16 cellular contexts compared by ENCODE assay signal in the genomic region with DNA sequence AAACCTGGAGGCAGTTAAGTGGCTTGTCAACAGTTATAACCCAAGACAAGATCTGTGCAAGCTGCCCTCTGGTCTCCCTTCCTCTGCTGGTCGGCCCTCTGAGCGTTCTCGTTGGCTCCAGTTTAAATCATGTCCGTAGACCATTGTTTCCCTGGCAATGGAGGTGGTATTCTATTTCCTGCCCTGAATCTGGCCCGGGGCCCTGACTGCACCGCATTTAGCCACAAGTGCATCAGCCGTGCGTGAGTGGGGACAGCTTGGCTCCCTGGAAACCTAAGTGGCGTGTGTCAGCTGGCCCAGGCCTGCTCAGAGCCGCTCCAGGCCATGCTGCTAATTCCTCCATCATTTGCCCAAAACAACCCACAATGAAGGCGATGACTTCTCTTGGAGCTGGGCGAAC. TPM values are rescaled to one million over a fixed set of nuclear protein-coding genes. Genes with fewer than 3 reads are reported as not detected.
DNase-seq lines count a peak whose midpoint lies in the region; ATAC-seq and TF ChIP-seq lines count a peak whose summit lies in the region.
"Had no signal": no experiment of that assay in that cellular context is flagged by ENCODE, and none has a peak within 500 bp of the region (broad histone marks: within the 10 kb centered on the region; RNA-seq: fewer than 3 reads in every experiment).

No MANE protein-coding gene starts in this region.

- TF ChIP-seq CTCF in Calu3 (IDR thresholded peaks at IDR 0.05; ENCODE audit: unreplicated experiment) (no peak), omental fat pad (IDR thresholded peaks at IDR 0.05) (no peak)

- no peak overlapping the region for H3K4me3 Mint-ChIP-seq in Calu3 (ENCODE audit: low read depth, unreplicated experiment)
- H3K4me3 Mint-ChIP-seq: CD4-positive, alpha-beta memory T cell; T-helper 17 cell had no signal

- ATAC-seq in GM19324 (IDR thresholded peaks at IDR 0.05; ENCODE audit: low FRiP score, unreplicated experiment) (no peak), HG03432 (IDR thresholded peaks at IDR 0.05; ENCODE audit: unreplicated experiment) (no peak), omental fat pad (ENCODE audit: low FRiP score) (no peak)
- ATAC-seq: right lobe of liver, T-helper 17 cell had no signal

- peaks cover 35% of the 10 kb centered on the region for H3K27me3 Mint-ChIP-seq in Calu3 (ENCODE audit: unreplicated experiment)

- H3K27ac Mint-ChIP-seq in Calu3 (ENCODE audit: unreplicated experiment) = no peak overlapping the region
- H3K27ac Mint-ChIP-seq: CD4-positive, alpha-beta memory T cell; T-helper 17 cell had no signal

- intact Hi-C loops in posterior cingulate gyrus (cut with DNase I) = no loop called here
- intact Hi-C loops in Calu3 (cut with micrococcal nuclease; ENCODE audit: unreplicated experiment) = no loop called here

- H3K36me3 Mint-ChIP-seq in Calu3 (ENCODE audit: insufficient read depth, unreplicated experiment) = no peaks in the 10 kb centered on the region
- H3K36me3 Mint-ChIP-seq: CD4-positive, alpha-beta memory T cell had no signal

- no peaks in the 10 kb centered on the region for H3K4me1 Mint-ChIP-seq in Calu3 (ENCODE audit: low read depth, unreplicated experiment)
- H3K4me1 Mint-ChIP-seq: CD4-positive, alpha-beta memory T cell had no signal

- H3K9me3 Mint-ChIP-seq in Calu3 (ENCODE audit: low read depth, unreplicated experiment) = no peaks in the 10 kb centered on the region
- H3K9me3 Mint-ChIP-seq: CD4-positive, alpha-beta memory T cell had no signal

- DNase-seq in M059J (ENCODE audit: low read depth) = peak; percentile 51
- DNase-seq in NCI-H524 (lab: John Stamatoyannopoulos, UW) = peak; percentile 48 to 73
- DNase-seq in globus pallidus (ENCODE audit: low spot score) = peak; percentile 11
- peak in 7 of 10 donors; percentile 22 to 88 (median 51) for DNase-seq in posterior cingulate gyrus
- DNase-seq in Calu3 = no peak
- no peak for DNase-seq in omental fat pad (ENCODE audit: low spot score)
- DNase-seq: activated CD4-positive, alpha-beta T cell treated with anti-CD3 and anti-CD28 coated beads, Interleukin-2, amount 50 U/mL, for 1 hour; activated gamma-delta T cell treated with Interleukin-2 at 50 U/mL for 16 hours; CD4-positive, alpha-beta memory T cell; central memory CD4-positive, alpha-beta T cell; erythroblast; MV-4-11; right lobe of liver; T-helper 17 cell had no signal

- CTCF ChIA-PET in Calu3 (lab: Charles Lee) = no interaction called here

- BruUV-seq in Calu3 (replicated peaks; lab: Mats Ljungman, UMichigan) = no TSS peak

RNA-seq across cellular contexts. Expression of a gene that starts 15.0 kb away (rescaled TPM):
- 0.32 TPM in 1 of 2 replicates, not detected in the other for total RNA-seq in M059J (2014; rRNA removed; shearing (Covaris generic))
- 0.80 and 1.4 TPM in 2 replicates for total RNA-seq in Calu3 (2022)
- under 1 TPM in 2 of 4 donors, not detected in 2; 0.38 to 0.48 TPM for total RNA-seq in omental fat pad
- total RNA-seq: T-helper 17 cell had no signal

Comparison
In these comparisons a context has a peak if more than half of its experiments do, and no peak if none do; other contexts are left out.
1. DNase-seq: peak in M059J (single experiment), NCI-H524 (2 of 2), globus pallidus (single experiment) and posterior cingulate gyrus (7 of 10); none in Calu3 (single experiment) and omental fat pad (single experiment).